22 cellular contexts compared by ENCODE assay signal in genomic region chr11:132336781-132337535, GRCh38.
DNase-seq lines count a peak whose midpoint lies in the region; ATAC-seq, FAIRE-seq and TF ChIP-seq lines count a peak whose summit lies in the region.
"Had no signal": no experiment of that assay in that cellular context is flagged by ENCODE, and none has a peak within 500 bp of the region (broad histone marks: within the 10 kb centered on the region; RNA-seq: fewer than 3 reads in every experiment).

No MANE protein-coding gene starts in this region.

- TF ChIP-seq EP300 in GM12878 (IDR thresholded peaks at IDR 0.05; ENCODE audit: borderline replicate concordance in 1 of 2, control insufficient read depth in 1 of 2, low read depth in 2 of 2, low read length in 2 of 2), result no peak
- TF ChIP-seq EP300 in HepG2 (IDR thresholded peaks at IDR 0.05; ENCODE audit: low read depth in 2 of 2, low read length in 2 of 2), result no peak
- no peak for TF ChIP-seq EP300 in HepG2 (CRISPR knock-in tag; IDR thresholded peaks at IDR 0.05; ENCODE audit: borderline replicate concordance)

- H3F3A ChIP-seq in MM.1S (ENCODE audit: insufficient read depth, low read length), result peaks cover 3% of the 10 kb centered on the region; the same call in 1 of the 2 replicates

- no peak for TF ChIP-seq POLR2A in GM12878 (IDR thresholded peaks at IDR 0.05; ENCODE audit: low read depth, low read length)
- no peak for TF ChIP-seq POLR2A in HepG2 (IDR thresholded peaks at IDR 0.05; ENCODE audit: insufficient read depth in 1 of 2, low read depth in 2 of 2, low read length in 2 of 2)

- POLR2A ChIA-PET in GM12878 (lab: Charles Lee) (interaction anchor here (0.7 kb wide), 1 partner anchor 86 kb away, joined by 3 read pairs; no protein-coding TSS in a partner anchor), HepG2 (lab: Yijun Ruan, JAX) (no interaction called here)

- H3K4me3 ChIP-seq in MM.1S (ENCODE audit: low read length) (no peak overlapping the region), GM12878 (no peak overlapping the region), HepG2 (replicated peaks in 1 of 3; ENCODE audit: insufficient read depth in 1 of 3, low read depth in 2 of 3, low read length in 3 of 3) (no peak overlapping the region)
- H3K4me3 ChIP-seq: GM23248, SJSA1 had no signal

- FAIRE-seq in GM12878 (lab: Jason Lieb, UNC) (no peak), HepG2 (lab: Jason Lieb, UNC) (no peak)

- no peaks in the 10 kb centered on the region for H4K20me1 ChIP-seq in MM.1S (ENCODE audit: insufficient read depth, low read length)
- no peaks in the 10 kb centered on the region for H4K20me1 ChIP-seq in GM12878 (ENCODE audit: control insufficient read depth, insufficient read depth)
- H4K20me1 ChIP-seq in HepG2 (ENCODE audit: insufficient read depth, low read length), result no peaks in the 10 kb centered on the region

- in situ Hi-C loops in GM12878 (cut with MboI) (no loop called here), HepG2 (cut with HindIII; ENCODE audit: extremely low pct_ligation_motif_present, low pct_unique_long_range_greater_than_20kb) (no loop called here)

- H3K9ac ChIP-seq in MM.1S (ENCODE audit: low read length) (no peak overlapping the region), GM12878 (ENCODE audit: control insufficient read depth, insufficient read depth, low read length) (no peak overlapping the region), HepG2 (ENCODE audit: insufficient read depth, low read depth, low read length) (no peak overlapping the region)
- H3K9ac ChIP-seq: GM23248 had no signal

- H3K9me2 ChIP-seq in MM.1S (replicated peaks; ENCODE audit: insufficient read depth, low read length), result no peaks in the 10 kb centered on the region

- H3K36me3 ChIP-seq in MM.1S (replicated peaks; ENCODE audit: insufficient read depth, low read length) (no peaks in the 10 kb centered on the region), GM12878 (ENCODE audit: control insufficient read depth in 2 of 2, insufficient read depth in 2 of 2, low read length in 1 of 2) (no peaks in the 10 kb centered on the region), HepG2 (replicated peaks in 1 of 2; ENCODE audit: control insufficient read depth in 1 of 2, insufficient read depth in 2 of 2, low read length in 2 of 2) (no peaks in the 10 kb centered on the region)
- H3K36me3 ChIP-seq: BE2C, SJSA1 had no signal

- H3K4me1 ChIP-seq in MM.1S (ENCODE audit: low read length) (peaks cover 17% of the 10 kb centered on the region), GM12878 (ENCODE audit: control insufficient read depth, insufficient read depth, low read length) (peaks cover 11% of the 10 kb centered on the region), HepG2 (ENCODE audit: insufficient read depth, low read length) (no peaks in the 10 kb centered on the region)
- H3K4me1 ChIP-seq: BE2C, SJSA1 had no signal

- SMC1A ChIA-PET in GM12878 (lab: Charles Lee; ENCODE audit: uncharacterized antibody, unreplicated experiment), result interaction anchor here (0.8 to 1.4 kb wide), 2 partner anchors 12 to 14 kb away, joined by 3 read pairs; no protein-coding TSS in a partner anchor

- intact Hi-C loops in GM12878 (cut with micrococcal nuclease; ENCODE audit: unreplicated experiment), result no loop called here
- intact Hi-C loops in HepG2 (cut with micrococcal nuclease; ENCODE audit: unreplicated experiment), result no loop called here

- CTCF ChIA-PET in GM12878 (lab: Yijun Ruan, JAX) (interaction anchor here (3.7 kb wide), 1 partner anchor 24 kb away, joined by 18 read pairs; no protein-coding TSS in a partner anchor), HepG2 (lab: Yijun Ruan, JAX; ENCODE audit: low intra/inter-chr PET ratio, low total read pairs) (no interaction called here)

- H3K79me2 ChIP-seq in MM.1S (ENCODE audit: low read length), result no peaks in the 10 kb centered on the region
- no peaks in the 10 kb centered on the region for H3K79me2 ChIP-seq in GM12878 (ENCODE audit: control insufficient read depth, insufficient read depth, low read length)
- no peaks in the 10 kb centered on the region for H3K79me2 ChIP-seq in HepG2 (ENCODE audit: insufficient read depth, low read length)

- peak; percentile 52 for ATAC-seq in GM12878
- ATAC-seq in HepG2, result no peak
- no peak for ATAC-seq in HG03045 (IDR thresholded peaks at IDR 0.05; ENCODE audit: unreplicated experiment)
- ATAC-seq: PC-3, Right ventricle myocardium inferior had no signal

- no peak overlapping the region for H2AFZ ChIP-seq in MM.1S (ENCODE audit: low read length)
- no peak overlapping the region for H2AFZ ChIP-seq in GM12878 (ENCODE audit: control insufficient read depth, low read depth, low read length)
- no peak overlapping the region for H2AFZ ChIP-seq in HepG2 (ENCODE audit: low read length)
- H2AFZ ChIP-seq: GM23248 had no signal

- peak overlapping the region; percentile 25; the same call in 1 of the 2 replicates for H3K27ac ChIP-seq in MM.1S (ENCODE audit: low read length)
- no peak overlapping the region for H3K27ac ChIP-seq in GM12878 (ENCODE audit: control insufficient read depth, insufficient read depth)
- no peak overlapping the region for H3K27ac ChIP-seq in HepG2 (ENCODE audit: extremely low read length, insufficient read depth, low read length)
- H3K27ac ChIP-seq: GM23248, SJSA1 had no signal

- H3K27me3 ChIP-seq in MM.1S (replicated peaks; ENCODE audit: insufficient read depth, low read length), result no peaks in the 10 kb centered on the region
- H3K27me3 ChIP-seq in GM12878 (replicated peaks in 1 of 2; ENCODE audit: control insufficient read depth in 2 of 2, insufficient read depth in 2 of 2, low read length in 1 of 2), result no peaks in the 10 kb centered on the region
- no peaks in the 10 kb centered on the region for H3K27me3 ChIP-seq in HepG2 (ENCODE audit: control insufficient read depth in 1 of 2, insufficient read depth in 2 of 2, low read length in 2 of 2)
- H3K27me3 ChIP-seq: BE2C, SJSA1 had no signal

- BruUV-seq in GM12878 (replicated peaks; lab: Mats Ljungman, UMichigan) (no TSS peak), HepG2 (replicated peaks; lab: Mats Ljungman, UMichigan) (no TSS peak)

- H3K9me3 ChIP-seq in MM.1S (replicated peaks; ENCODE audit: insufficient read depth, low read length) (no peaks in the 10 kb centered on the region), GM12878 (replicated peaks; ENCODE audit: control insufficient read depth, insufficient read depth, low read length) (no peaks in the 10 kb centered on the region), HepG2 (ENCODE audit: low read length) (no peaks in the 10 kb centered on the region)
- H3K9me3 ChIP-seq: SJSA1 had no signal

- TF ChIP-seq CTCF in MM.1S (IDR thresholded peaks at IDR 0.05; ENCODE audit: low read length), result no peak
- TF ChIP-seq CTCF in GM12878 (IDR thresholded peaks at IDR 0.05 in 2 of 3, conservative IDR thresholded peaks at IDR 0.05 in 1 of 3; ENCODE audit: control insufficient read depth in 2 of 3, extremely low read depth in 1 of 3, insufficient read depth in 1 of 3, low read depth in 3 of 3, low read length in 3 of 3), result no peak
- no peak for TF ChIP-seq CTCF in HepG2 (CRISPR knock-in tag; IDR thresholded peaks at IDR 0.05)

- DNase-seq in NCI-H2081 (lab: John Stamatoyannopoulos, UW), result peak; percentile 47 to 63
- no peak for DNase-seq in NCI-H2081 treated with DMSO at 0.1 percent for 48 hours (lab: John Stamatoyannopoulos, UW)
- DNase-seq in MM.1S, result no peak
- DNase-seq in GM12878 (ENCODE audit: low read depth, low spot score), result no peak
- DNase-seq in HepG2 (ENCODE audit: low spot score), result no peak
- DNase-seq in cerebellar nuclear complex (lab: John Stamatoyannopoulos, UW), result no peak
- DNase-seq: 8988T; ACHN; BE2C; CD8-positive, alpha-beta memory T cell; DMS 273 treated with DMSO at 0.1 percent for 48 hours; DMS79; EL; GDM1; GM23248; H9; NCI-H1436; NCI-H510A; PC-3 had no signal

- TF ChIP-seq RAD21 in GM12878 (IDR thresholded peaks at IDR 0.05; ENCODE audit: insufficient read depth, low read depth, low read length) (no peak), HepG2 (CRISPR knock-in tag; IDR thresholded peaks at IDR 0.05) (no peak)

- WGBS in GM12878 (ENCODE audit: insufficient coverage, insufficient replicate concordance, low lambda C conversion rate, missing lambda C conversion rate), result 60% methylated on average over 12 of the region's 12 CpGs
- 55% methylated on average over 12 of the region's 12 CpGs for WGBS in HepG2 (ENCODE audit: low lambda C conversion rate)

- RAD21 ChIA-PET in GM12878 (lab: Charles Lee; ENCODE audit: unreplicated experiment), result no interaction called here

- H3K4me2 ChIP-seq in MM.1S (ENCODE audit: low read depth, low read length) (peak overlapping the region; percentile 7; the same call in 1 of the 2 replicates), GM12878 (ENCODE audit: control insufficient read depth, insufficient read depth) (no peak overlapping the region; the same call in 1 of the 2 replicates), HepG2 (ENCODE audit: low read depth, low read length) (no peak overlapping the region)

TF ChIP-seq in GM12878, 131 proteins besides CTCF, POLR2A, EP300 and RAD21 (continues in another document):
- no peak for TF ChIP-seq TARDBP (IDR thresholded peaks at IDR 0.05; ENCODE audit: borderline replicate concordance)
- TF ChIP-seq RUNX3 (IDR thresholded peaks at IDR 0.05; ENCODE audit: low read length), result peak; percentile 73
- no peak for TF ChIP-seq HDAC6 (IDR thresholded peaks at IDR 0.05; ENCODE audit: unreplicated experiment)
- TF ChIP-seq CBFB (IDR thresholded peaks at IDR 0.05; ENCODE audit: low read depth), result no peak
- no peak for TF ChIP-seq NFYA (IDR thresholded peaks at IDR 0.05; ENCODE audit: borderline replicate concordance, low read depth, low read length)

TF ChIP-seq in HepG2, 621 proteins besides CTCF, POLR2A, EP300 and RAD21:
- TF ChIP-seq SALL1 (CRISPR knock-in tag; IDR thresholded peaks at IDR 0.05) (no peak), HOXA3 (CRISPR knock-in tag; IDR thresholded peaks at IDR 0.05) (no peak), KLF12 (CRISPR knock-in tag; IDR thresholded peaks at IDR 0.05; ENCODE audit: borderline replicate concordance) (no peak), ATM (IDR thresholded peaks at IDR 0.05; ENCODE audit: borderline replicate concordance) (no peak)
TF ChIP-seq in HepG2: peak in this region for 0.

Comparison
In these comparisons a context has a peak if more than half of its experiments do, and no peak if none do; other contexts are left out.
1. DNase-seq: peak in NCI-H2081 (2 of 2); none in NCI-H2081 treated with DMSO at 0.1 percent for 48 hours (single experiment), MM.1S (single experiment), GM12878 (single experiment), HepG2 (single experiment) and cerebellar nuclear complex (0 of 2).